ENCODE assay signal across 8 cellular contexts in the genomic region with DNA sequence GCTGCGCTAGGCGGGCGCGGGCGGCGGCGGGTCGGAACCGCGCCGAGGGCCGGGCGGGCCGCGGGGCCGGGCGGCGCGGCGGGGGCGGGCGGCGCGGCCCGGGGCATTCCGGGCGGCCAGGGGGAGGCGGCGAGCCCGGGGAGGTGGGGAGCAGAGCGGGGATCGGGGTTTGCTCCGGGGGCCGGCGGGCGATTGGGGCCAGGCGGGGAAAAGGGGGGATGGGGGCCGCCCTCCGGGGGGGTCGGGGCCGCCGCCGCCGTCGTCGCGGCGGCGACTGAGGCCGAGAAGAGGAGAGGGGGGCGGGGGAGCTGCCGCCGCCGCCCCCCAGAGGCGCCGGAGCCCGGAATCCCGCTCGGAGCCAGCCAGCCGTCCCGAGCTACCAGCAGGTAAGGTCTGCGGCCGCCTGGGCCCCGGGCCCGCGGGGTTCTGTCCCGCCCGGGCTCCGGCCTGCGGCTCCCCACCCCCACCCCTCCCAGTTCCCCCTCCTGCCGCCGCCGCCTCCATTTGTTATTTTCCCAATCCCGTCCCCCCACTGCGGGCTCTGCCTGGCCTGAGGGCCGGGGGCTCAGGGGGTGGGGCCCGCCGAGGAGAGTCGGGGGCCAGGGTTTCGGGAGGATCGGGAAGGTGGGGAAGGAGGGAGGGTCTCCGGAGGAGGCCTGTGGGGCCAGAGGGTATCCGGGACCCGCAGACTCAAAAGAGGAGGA. TPM values are rescaled to one million over a fixed set of nuclear protein-coding genes. Genes with fewer than 3 reads are reported as not detected.
A peak's percentile ranks its signal among the peaks of the same experiment; 100 is the strongest.
DNase-seq lines count a peak whose midpoint lies in the region; ATAC-seq, FAIRE-seq and TF ChIP-seq lines count a peak whose summit lies in the region.

No MANE protein-coding gene starts in this region.

- H3K36me3 ChIP-seq in kidney epithelial cell (ENCODE audit: control insufficient read depth, insufficient read depth, low read length), result no peaks in the 10 kb centered on the region

- ATAC-seq in GM19351 (IDR thresholded peaks at IDR 0.05; ENCODE audit: unreplicated experiment) (no peak), HG02678 (IDR thresholded peaks at IDR 0.05; ENCODE audit: unreplicated experiment) (no peak)

- in situ Hi-C loops in astrocyte of the spinal cord (cut with HindIII; ENCODE audit: low sequenced_read_pairs), result no loop called here

- peak overlapping the region; percentile 75 for H3K4me3 Mint-ChIP-seq in activated naive CD4-positive, alpha-beta T cell treated with anti-CD3 and anti-CD28 coated beads, Interleukin-2, amount 10 ng/mL, durations not matched to agents 7 days and 5 days

- H3K27ac Mint-ChIP-seq in activated naive CD4-positive, alpha-beta T cell treated with anti-CD3 and anti-CD28 coated beads, Interleukin-2, amount 10 ng/mL, durations not matched to agents 7 days and 5 days, result peak overlapping the region; percentile 64

- H3K4me1 Mint-ChIP-seq in activated naive CD4-positive, alpha-beta T cell treated with anti-CD3 and anti-CD28 coated beads, Interleukin-2, amount 10 ng/mL, durations not matched to agents 7 days and 5 days, result peaks cover 73% of the 10 kb centered on the region

- H3K27me3 ChIP-seq in kidney epithelial cell (ENCODE audit: control insufficient read depth, insufficient read depth, low read length), result no peaks in the 10 kb centered on the region

- DNase-seq in activated naive CD4-positive, alpha-beta T cell treated with anti-CD3 and anti-CD28 coated beads, Interleukin-2, amount 10 ng/mL, durations not matched to agents 7 days and 5 days, result peak; percentile 41
- DNase-seq in activated naive CD4-positive, alpha-beta T cell treated with anti-CD3 and anti-CD28 coated beads, Interleukin-2, amount 50 U/mL, for 16 hours, result no peak
- DNase-seq in astrocyte of the spinal cord (ENCODE audit: low read depth, low spot score) (no peak), kidney epithelial cell (ENCODE audit: low read depth) (no peak), substantia nigra (lab: John Stamatoyannopoulos, UW) (peak in 16 of 49 donors; percentile 22 to 69 (median 40)), RCC 7860 (ENCODE audit: low spot score) (no peak)

- peaks cover 23% of the 10 kb centered on the region for H3K27me3 Mint-ChIP-seq in activated naive CD4-positive, alpha-beta T cell treated with anti-CD3 and anti-CD28 coated beads, Interleukin-2, amount 10 ng/mL, durations not matched to agents 7 days and 5 days

- H3K9me3 Mint-ChIP-seq in activated naive CD4-positive, alpha-beta T cell treated with anti-CD3 and anti-CD28 coated beads, Interleukin-2, amount 10 ng/mL, durations not matched to agents 7 days and 5 days, result no peaks in the 10 kb centered on the region

- FAIRE-seq in RCC 7860 (lab: Jason Lieb, UNC), result no peak

- H3K4me3 ChIP-seq in astrocyte of the spinal cord (ENCODE audit: low read depth, low read length), result peak overlapping the region; percentile 92
- peak overlapping the region; percentile 87 for H3K4me3 ChIP-seq in kidney epithelial cell (ENCODE audit: low read depth, low read length)

- CTCF ChIA-PET in activated naive CD4-positive, alpha-beta T cell treated with anti-CD3 and anti-CD28 coated beads, Interleukin-2, amount 10 ng/mL, durations not matched to agents 7 days and 5 days (lab: Charles Lee), result interaction anchor here (1.7 to 5.4 kb wide), 2 partner anchors 10 to 17 kb away, joined by 8 to 29 read pairs; a partner anchor contains a TSS

- TF ChIP-seq CTCF in astrocyte of the spinal cord (IDR thresholded peaks at IDR 0.05; ENCODE audit: low read depth, low read length), result no peak
- TF ChIP-seq CTCF in kidney epithelial cell (IDR thresholded peaks at IDR 0.05; ENCODE audit: insufficient read depth, low read length, poor library complexity, severe bottlenecking), result no peak

- H3K27ac ChIP-seq in substantia nigra (ENCODE audit: low read depth, low read length, poor library complexity, severe bottlenecking), result peak overlapping the region; percentile 94

- H3K36me3 Mint-ChIP-seq in activated naive CD4-positive, alpha-beta T cell treated with anti-CD3 and anti-CD28 coated beads, Interleukin-2, amount 10 ng/mL, durations not matched to agents 7 days and 5 days, result peaks cover 11% of the 10 kb centered on the region

RNA-seq across cellular contexts. Expression of a gene that starts 0.4 kb away (rescaled TPM):
- total RNA-seq in kidney epithelial cell, result 32.7 and 38.6 TPM in 2 replicates

RNA-seq across cellular contexts. Expression of a gene that starts 13.8 kb away (rescaled TPM):
- 27.0 and 33.7 TPM in 2 replicates for total RNA-seq in kidney epithelial cell

RNA-seq across cellular contexts. Expression of a gene that starts 15.5 kb away (rescaled TPM):
- total RNA-seq in kidney epithelial cell, result not detected in 2 replicates

RNA-seq across cellular contexts. Expression of a gene that starts 15.7 kb away (rescaled TPM):
- 216 and 236 TPM in 2 replicates for total RNA-seq in kidney epithelial cell

RNA-seq across cellular contexts. Expression of a gene that starts 23.0 kb away (rescaled TPM):
- 17.0 and 31.3 TPM in 2 replicates for total RNA-seq in kidney epithelial cell
